ENCODE assay signal across 8 cellular contexts in genomic region chr2:216012830-216013079, GRCh38. TPM values are rescaled to one million over a fixed set of nuclear protein-coding genes. Genes with fewer than 3 reads are reported as not detected.
DNase-seq lines count a peak whose midpoint lies in the region; ATAC-seq and TF ChIP-seq lines count a peak whose summit lies in the region.

No MANE protein-coding gene starts in this region.

- TF ChIP-seq EP300 in sigmoid colon (IDR thresholded peaks at IDR 0.05), result no peak

- no peak for TF ChIP-seq POLR2A in sigmoid colon (IDR thresholded peaks at IDR 0.05)

- H3K4me2 ChIP-seq in GM23248 (ENCODE audit: unreplicated experiment), result peak overlapping the region; percentile 97

- no peaks in the 10 kb centered on the region for H3K9me3 Mint-ChIP-seq in T-cell

- 0 out of 2 replicates have a peak, but pooled peaks cover 6% of the 10 kb centered on the region for H3K4me1 ChIP-seq in GM23248 (ENCODE audit: insufficient read depth)
- peaks cover 10% of the 10 kb centered on the region for H3K4me1 ChIP-seq in foreskin keratinocyte
- H3K4me1 ChIP-seq in sigmoid colon, result peaks cover 0 to 13% (median 6%) of the 10 kb centered on the region in 4 donors

- no peaks in the 10 kb centered on the region for H3K36me3 Mint-ChIP-seq in T-cell

- intact Hi-C loops in sigmoid colon (cut with DNase I), result no loop called here

- H2AFZ ChIP-seq in GM23248, result peak overlapping the region; percentile 92

- CTCF ChIA-PET in T-cell (lab: Charles Lee), result interaction anchor here (0.8 to 1.4 kb wide), 2 partner anchors 11 to 19 kb away, joined by 3 to 4 read pairs; no protein-coding TSS in a partner anchor

- H3K4me3 ChIP-seq in GM23248 (peak overlapping the region; percentile 84), sigmoid colon (peak overlapping the region; percentile 35 to 60 (median 54))

- ATAC-seq in T-cell (replicated peaks in 1 of 4), result no peak
- ATAC-seq in foreskin keratinocyte, result peak; percentile 3
- no peak for ATAC-seq in HG03571 (IDR thresholded peaks at IDR 0.05; ENCODE audit: unreplicated experiment)

- no peaks in the 10 kb centered on the region for H3K9me3 ChIP-seq in GM23248 (ENCODE audit: low read depth)
- no peaks in the 10 kb centered on the region for H3K9me3 ChIP-seq in sigmoid colon

- 2 to 3% methylated on average over 6 of the region's 6 CpGs for WGBS in GM23248 (ENCODE audit: low coverage in 1 of 2, low lambda C conversion rate in 2 of 2, missing lambda C conversion rate in 2 of 2), 2 experiments
- WGBS in sigmoid colon, 2 donors, result 4 to 9% methylated on average over 6 of the region's 6 CpGs

- H3K4me3 Mint-ChIP-seq in T-cell, result peak overlapping the region; percentile 78 to 90 (median 82)

- H3K27ac Mint-ChIP-seq in T-cell, result peak overlapping the region in 1 of 2 donors; percentile 12

- no peaks in the 10 kb centered on the region for H3K27me3 Mint-ChIP-seq in T-cell

- no peaks in the 10 kb centered on the region for H3K27me3 ChIP-seq in GM23248 (replicated peaks; ENCODE audit: insufficient read depth)
- H3K27me3 ChIP-seq in foreskin keratinocyte, result no peaks in the 10 kb centered on the region
- no peaks in the 10 kb centered on the region for H3K27me3 ChIP-seq in sigmoid colon

- no peaks in the 10 kb centered on the region for H4K20me1 ChIP-seq in GM23248 (ENCODE audit: insufficient read depth)

- H3K79me2 ChIP-seq in GM23248 (ENCODE audit: insufficient read depth), result no peaks in the 10 kb centered on the region

- TF ChIP-seq CTCF in foreskin keratinocyte (conservative IDR thresholded peaks at IDR 0.05) (no peak), sigmoid colon (IDR thresholded peaks at IDR 0.05) (no peak)

- POLR2A ChIA-PET in T-cell (lab: Charles Lee), result no interaction called here

- in situ Hi-C loops in GM23248 (cut with MboI), result no loop called here

- DNase-seq in GM23248 (no peak), T-cell (no peak), foreskin keratinocyte (no peak), sigmoid colon (no peak), NCI-H748 (lab: John Stamatoyannopoulos, UW; ENCODE audit: unreplicated experiment) (no peak), RKO (ENCODE audit: low spot score) (no peak), OCI-M1 (lab: John Stamatoyannopoulos, UW) (no peak)

- no peaks in the 10 kb centered on the region for H3K9me2 ChIP-seq in GM23248 (ENCODE audit: insufficient read depth)

- H3K27ac ChIP-seq in GM23248 (peak overlapping the region; percentile 28), foreskin keratinocyte (peak overlapping the region; percentile 79), sigmoid colon (peak overlapping the region in 2 of 4 donors; percentile 17 to 37)

- H3K4me1 Mint-ChIP-seq in T-cell, result peaks cover 52 to 59% (median 54%) of the 10 kb centered on the region in 3 donors

- no peaks in the 10 kb centered on the region for H3K36me3 ChIP-seq in GM23248 (ENCODE audit: low read depth)
- no peaks in the 10 kb centered on the region for H3K36me3 ChIP-seq in sigmoid colon

- H3F3A ChIP-seq in GM23248 (ENCODE audit: insufficient read depth), result peaks cover 16% of the 10 kb centered on the region

- peak overlapping the region; percentile 64 for H3K9ac ChIP-seq in GM23248

RNA-seq across cellular contexts. Expression of gene MREG, which starts 0.6 kb away (rescaled TPM):
- total RNA-seq in GM23248 (2014; rRNA removed; shearing (Covaris generic)), result 0.89 and 3.1 TPM in 2 replicates
- polyA plus RNA-seq in GM23248 (2016; fragmentation: Nextera tagmentation; extraction: Ambion mirVana), result 1.8 and 2.5 TPM in 2 replicates
- total RNA-seq in T-cell, result 1 to 10 TPM; 4.6 to 7.5 (median 6.3) TPM
- 23.5 and 25.9 TPM in 2 replicates for total RNA-seq in foreskin keratinocyte
- polyA plus RNA-seq in foreskin keratinocyte, result 14.5 and 17.0 TPM in 2 replicates
- 1 to 10 TPM in 3 of 4 donors, under 1 TPM in 1; 0.99 to 1.5 (median 1.3) TPM for total RNA-seq in sigmoid colon
- polyA plus RNA-seq in sigmoid colon, result 1 to 10 TPM; 3.0 to 8.8 (median 5.6) TPM
